ENCODE assay signal across 8 cellular contexts in the genomic region with DNA sequence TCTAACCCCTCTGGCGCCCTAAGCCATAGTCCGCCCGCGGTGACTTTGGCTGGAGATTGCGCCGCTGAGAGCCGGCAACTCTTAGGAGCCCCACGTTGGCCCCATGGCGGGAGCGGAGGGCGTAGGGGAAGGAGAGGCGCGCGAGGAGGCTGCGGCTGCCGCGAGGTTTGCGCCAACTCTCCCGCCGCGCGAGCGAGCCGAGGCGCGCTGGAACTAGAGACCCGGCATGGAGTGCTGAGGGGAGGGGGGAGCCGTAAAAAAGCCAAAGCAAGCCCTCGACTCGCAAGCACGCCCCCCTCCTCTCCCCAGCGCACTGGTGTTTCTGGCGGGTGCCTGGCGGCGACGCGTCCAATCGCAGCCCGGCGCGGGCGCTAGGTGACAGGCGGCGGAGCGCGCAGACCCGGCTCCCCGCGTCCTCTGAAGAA. TPM values are rescaled to one million over a fixed set of nuclear protein-coding genes. Genes with fewer than 3 reads are reported as not detected.
DNase-seq lines count a peak whose midpoint lies in the region; ATAC-seq, FAIRE-seq and TF ChIP-seq lines count a peak whose summit lies in the region.

A gene with protein sequence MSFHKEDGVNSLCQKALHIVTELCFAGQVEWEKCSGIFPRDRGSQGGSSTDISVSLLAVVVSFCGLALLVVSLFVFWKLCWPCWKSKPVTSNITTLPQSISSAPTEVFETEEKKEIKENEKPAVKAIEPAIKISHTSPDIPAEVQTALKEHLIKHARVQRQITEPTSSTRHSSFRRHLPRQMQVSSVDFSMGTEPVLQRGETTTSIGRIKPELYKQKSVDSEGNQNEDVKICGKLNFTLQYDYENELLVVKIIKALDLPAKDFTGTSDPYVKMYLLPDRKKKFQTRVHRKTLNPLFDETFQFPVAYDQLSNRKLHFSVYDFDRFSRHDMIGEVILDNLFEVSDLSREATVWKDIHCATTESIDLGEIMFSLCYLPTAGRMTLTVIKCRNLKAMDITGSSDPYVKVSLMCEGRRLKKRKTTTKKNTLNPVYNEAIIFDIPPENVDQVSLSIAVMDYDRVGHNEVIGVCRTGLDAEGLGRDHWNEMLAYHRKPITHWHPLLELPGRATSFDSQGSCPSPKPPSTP (minus strand): TSS at position 233 of the 425 bp plus-strand sequence. CDS start 297 bp downstream, outside the sequence.

- 0 to 2% methylated on average over 42 to 49 of the region's 49 CpGs for WGBS in heart right ventricle, 2 donors
- 0 to 2% (median 1%) methylated on average over 15 to 49 of the region's 49 CpGs for WGBS in adrenal gland, 4 donors

- H3K4me1 ChIP-seq in heart right ventricle (peaks cover 0 to 14% (median 6%) of the 10 kb centered on the region in 9 donors), adrenal gland (replicated peaks in 1 of 2) (peaks cover 0 to 7% of the 10 kb centered on the region in 2 donors), kidney (ENCODE audit: control insufficient read depth in 1 of 2, insufficient read depth in 1 of 2, low read depth in 1 of 2, low read length in 2 of 2) (no peaks in the 10 kb centered on the region), subcutaneous abdominal adipose tissue (ENCODE audit: control insufficient read depth in 5 of 5, insufficient read depth in 5 of 5, low read length in 5 of 5) (peaks cover 0 to 14% (median 12%) of the 10 kb centered on the region in 5 donors)

- no peaks in the 10 kb centered on the region for H3K9me3 ChIP-seq in heart right ventricle
- H3K9me3 ChIP-seq in adrenal gland (replicated peaks in 1 of 3), result no peaks in the 10 kb centered on the region
- no peaks in the 10 kb centered on the region for H3K9me3 ChIP-seq in kidney (ENCODE audit: control insufficient read depth in 1 of 2, low read length in 2 of 2)
- H3K9me3 ChIP-seq in subcutaneous abdominal adipose tissue (ENCODE audit: control insufficient read depth in 5 of 5, low read length in 5 of 5), result no peaks in the 10 kb centered on the region

- DNase-seq in heart right ventricle (no peak), Right ventricle myocardium inferior (ENCODE audit: missing footprints) (no peak), adrenal gland (no peak), kidney (peak; percentile 54), NAMALWA (ENCODE audit: low spot score) (no peak), epidermal melanocyte (ENCODE audit: insufficient read length, low spot score) (no peak), CD1c-positive myeloid dendritic cell (ENCODE audit: extremely low spot score) (no peak)

- no peak for TF ChIP-seq CTCF in heart right ventricle (IDR thresholded peaks at IDR 0.05)
- TF ChIP-seq CTCF in adrenal gland (IDR thresholded peaks at IDR 0.05), result no peak
- no peak for TF ChIP-seq CTCF in kidney (IDR thresholded peaks at IDR 0.05; ENCODE audit: borderline replicate concordance, extremely low read depth, insufficient read depth)

- peaks cover 0 to 71% (median 54%) of the 10 kb centered on the region in 7 donors for H3K27me3 ChIP-seq in heart right ventricle
- peaks cover 17% of the 10 kb centered on the region for H3K27me3 ChIP-seq in adrenal gland
- peaks cover 16 to 24% (median 22%) of the 10 kb centered on the region in 5 donors for H3K27me3 ChIP-seq in subcutaneous abdominal adipose tissue (ENCODE audit: control insufficient read depth in 5 of 5, insufficient read depth in 4 of 5, low read length in 5 of 5)

- ATAC-seq in heart right ventricle, result no peak
- ATAC-seq in Right ventricle myocardium inferior, result no peak

- TF ChIP-seq POLR2A in adrenal gland (IDR thresholded peaks at IDR 0.05), result no peak

- H3K9ac ChIP-seq in kidney (ENCODE audit: low read length in 2 of 2) (no peak within 1 kb of the TSS), subcutaneous abdominal adipose tissue (ENCODE audit: low read length in 5 of 5) (no peak within 1 kb of the TSS)

- no peak for FAIRE-seq in kidney (lab: Jason Lieb, UNC)

- peak within 1 kb of the TSS; percentile 10 to 56 (median 48) for H3K4me3 ChIP-seq in heart right ventricle
- peak within 1 kb of the TSS in 3 of 4 donors; percentile 14 to 58 (median 40) for H3K4me3 ChIP-seq in adrenal gland
- H3K4me3 ChIP-seq in kidney (ENCODE audit: low read length in 2 of 2), result peak within 1 kb of the TSS; percentile 54 to 74
- H3K4me3 ChIP-seq in subcutaneous abdominal adipose tissue (ENCODE audit: low read depth in 1 of 5, low read length in 5 of 5), result peak within 1 kb of the TSS; percentile 65 to 81 (median 78)

- no peaks in the 10 kb centered on the region for H3K36me3 ChIP-seq in heart right ventricle
- H3K36me3 ChIP-seq in adrenal gland (replicated peaks in 1 of 2), result no peaks in the 10 kb centered on the region
- H3K36me3 ChIP-seq in kidney (ENCODE audit: control insufficient read depth in 1 of 2, insufficient read depth in 2 of 2, low read length in 2 of 2), result no peaks in the 10 kb centered on the region
- no peaks in the 10 kb centered on the region for H3K36me3 ChIP-seq in subcutaneous abdominal adipose tissue (ENCODE audit: control insufficient read depth in 5 of 5, insufficient read depth in 5 of 5, low read length in 5 of 5)

- H3K27ac ChIP-seq in heart right ventricle, result no peak within 1 kb of the TSS
- no peak within 1 kb of the TSS for H3K27ac ChIP-seq in adrenal gland
- no peak within 1 kb of the TSS for H3K27ac ChIP-seq in kidney (ENCODE audit: low read depth in 2 of 2, low read length in 2 of 2)
- no peak within 1 kb of the TSS for H3K27ac ChIP-seq in subcutaneous abdominal adipose tissue (ENCODE audit: low read depth, low read length)

- intact Hi-C loops in heart right ventricle (cut with DNase I), result no loop called here
- intact Hi-C loops in Right ventricle myocardium inferior (cut with DNase I), result no loop called here
- intact Hi-C loops in adrenal gland (cut with DNase I), result no loop called here
- intact Hi-C loops in kidney (cut with DNase I), result no loop called here

RNA-seq across cellular contexts. Expression of the gene that starts here (rescaled TPM):
- not detected for total RNA-seq in heart right ventricle
- polyA plus RNA-seq in heart right ventricle, result not detected
- not detected for total RNA-seq in Right ventricle myocardium inferior
- 1 to 10 TPM in 2 of 8 donors, under 1 TPM in 2, not detected in 4; 0.27 to 3.7 (median 0.95) TPM for total RNA-seq in adrenal gland
- polyA plus RNA-seq in adrenal gland, result under 1 TPM; 0.03 to 0.15 (median 0.08) TPM
- 0.41 TPM for total RNA-seq in kidney
- polyA plus RNA-seq in kidney (ENCODE audit: insufficient read depth, low read depth, low replicate concordance), result 0.30 TPM

Comparison
In these comparisons a context has a peak if more than half of its experiments do, and no peak if none do; other contexts are left out.
1. Peak in DNase-seq and H3K4me3 ChIP-seq in kidney; RNA of the gene not detected or under 1 TPM.